3 cellular contexts compared by ENCODE assay signal in genomic region chr7:107085180-107085579, GRCh38.
A peak's percentile ranks its signal among the peaks of the same experiment; 100 is the strongest.
TF ChIP-seq lines count a peak whose summit lies in the region.

No MANE protein-coding gene starts in this region.

TF ChIP-seq in HepG2, 621 proteins besides CTCF, POLR2A, EP300 and RAD21:
- no peak for TF ChIP-seq ZNF143 (CRISPR knock-in tag; IDR thresholded peaks at IDR 0.05)
- TF ChIP-seq ATF7 (IDR thresholded peaks at IDR 0.05): peak; percentile 48
- TF ChIP-seq ATF7 (CRISPR knock-in tag; IDR thresholded peaks at IDR 0.05): no peak
- no peak for TF ChIP-seq MNT (IDR thresholded peaks at IDR 0.05)
- TF ChIP-seq SNAI1 (CRISPR knock-in tag; IDR thresholded peaks at IDR 0.05; ENCODE audit: borderline replicate concordance): no peak
- no peak for TF ChIP-seq ARNT2 (CRISPR knock-in tag; IDR thresholded peaks at IDR 0.05; ENCODE audit: low read depth)
- no peak for TF ChIP-seq HOXD1 (CRISPR knock-in tag; IDR thresholded peaks at IDR 0.05)
TF ChIP-seq in HepG2: peak in this region for 1.

TF ChIP-seq in HEK293, 187 proteins besides CTCF, POLR2A, EP300 and RAD21:
- no peak for TF ChIP-seq ZNF664 (tag by site-specific recombination; IDR thresholded peaks at IDR 0.05)
- no peak for TF ChIP-seq ZFP41 (tag by site-specific recombination; IDR thresholded peaks at IDR 0.05; ENCODE audit: borderline replicate concordance)
- TF ChIP-seq ZNF112 (tag by site-specific recombination; IDR thresholded peaks at IDR 0.05): no peak
- TF ChIP-seq FEZF1 (tag by site-specific recombination; IDR thresholded peaks at IDR 0.05): no peak
- TF ChIP-seq ATF2 (tag by site-specific recombination; IDR thresholded peaks at IDR 0.05; ENCODE audit: low read depth): peak; percentile 72

TF ChIP-seq in K562, 482 proteins besides CTCF, POLR2A, EP300 and RAD21:
- TF ChIP-seq ATF3 (IDR thresholded peaks at IDR 0.05) (peak; percentile 54; the same call in 1 of the 2 replicates), ATF3 (CRISPR knock-in tag; conservative IDR thresholded peaks at IDR 0.05) (no peak), MAFG (tag; conservative IDR thresholded peaks at IDR 0.05) (no peak)
